ENCODE assay signal across 8 cellular contexts in the genomic region with DNA sequence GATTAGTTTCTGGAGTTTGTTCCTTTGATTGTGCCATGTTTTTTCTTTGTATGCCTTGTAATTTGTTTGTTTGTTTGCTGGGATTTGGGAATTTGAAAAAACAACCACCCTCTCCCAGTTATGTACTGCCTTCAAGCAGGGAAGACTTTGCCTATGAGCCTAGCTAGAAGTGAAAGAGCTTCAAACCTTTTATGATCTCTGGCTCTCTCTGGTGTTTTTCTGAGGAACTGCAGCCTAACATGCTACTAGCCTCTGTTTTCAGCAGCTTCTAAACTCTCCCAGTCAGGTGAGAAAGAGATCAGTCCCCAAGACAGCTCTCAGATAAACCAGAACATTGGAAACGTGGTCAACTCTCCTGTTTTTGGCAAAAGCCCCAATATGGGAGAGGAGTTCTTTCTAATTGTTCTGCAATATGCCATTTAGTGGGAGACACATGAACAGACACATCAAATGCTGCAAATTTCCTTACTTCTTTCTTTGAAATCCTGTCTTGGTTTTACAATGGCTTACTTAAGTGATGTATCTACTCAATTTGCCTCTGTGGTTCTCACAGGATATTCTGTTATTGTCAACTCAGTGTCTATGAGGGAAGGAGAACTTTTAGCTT.
DNase-seq lines count a peak whose midpoint lies in the region; ATAC-seq and TF ChIP-seq lines count a peak whose summit lies in the region.

No MANE protein-coding gene starts in this region.

- H3K4me1 ChIP-seq in DOHH2 (ENCODE audit: control insufficient read depth, low read length) = no peaks in the 10 kb centered on the region

- no peak overlapping the region for H3K27ac ChIP-seq in DOHH2 (ENCODE audit: low read depth, low read length)
- H3K27ac ChIP-seq in HL-60 (replicated peaks) = no peak overlapping the region

- H3K4me3 ChIP-seq in DOHH2 (ENCODE audit: low read length) (no peak overlapping the region), HL-60 (replicated peaks; ENCODE audit: insufficient read depth, low read length) (no peak overlapping the region)

- H3K9me3 ChIP-seq in DOHH2 (ENCODE audit: control insufficient read depth, insufficient read depth, low read length) = no peaks in the 10 kb centered on the region

- H3K79me2 ChIP-seq in DOHH2 (ENCODE audit: control insufficient read depth, low read length) = no peaks in the 10 kb centered on the region

- H4K20me1 ChIP-seq in DOHH2 (ENCODE audit: control insufficient read depth, insufficient read depth, low read depth, low read length) = no peaks in the 10 kb centered on the region

- H3K36me3 ChIP-seq in DOHH2 (ENCODE audit: control insufficient read depth, low read length) = no peaks in the 10 kb centered on the region

- no peak overlapping the region for H3K4me2 ChIP-seq in DOHH2 (ENCODE audit: low read length)

- peak; percentile 82 for TF ChIP-seq CTCF in DOHH2 (IDR thresholded peaks at IDR 0.05; ENCODE audit: low read depth, low read length, poor library complexity, severe bottlenecking)
- peak; percentile 92 for TF ChIP-seq CTCF in HL-60 (IDR thresholded peaks at IDR 0.05; ENCODE audit: insufficient read depth, low read length)

- DNase-seq in HL-60 (ENCODE audit: low read depth in 1 of 2, low spot score in 1 of 2) (peak; percentile 28 to 45), NCI-H82 (lab: John Stamatoyannopoulos, UW) (peak; percentile 91), fibroblast of peridontal ligament (ENCODE audit: extremely low read depth) (peak; percentile 81), non-pigmented ciliary epithelial cell (ENCODE audit: low read depth) (peak; percentile 35), UCSD-AML1 (lab: John Stamatoyannopoulos, UW; ENCODE audit: unreplicated experiment) (no peak)
- DNase-seq in activated CD8-positive, alpha-beta memory T cell treated with anti-CD3 and anti-CD28 coated beads for 24 hours = peak; percentile 65

- no peaks in the 10 kb centered on the region for H3K9me2 ChIP-seq in DOHH2 (replicated peaks; ENCODE audit: control insufficient read depth, low read length)

- H3K27me3 ChIP-seq in DOHH2 (ENCODE audit: control insufficient read depth, low read length) = peaks cover 18% of the 10 kb centered on the region
- peaks cover 8% of the 10 kb centered on the region for H3K27me3 ChIP-seq in HL-60 (ENCODE audit: insufficient read depth, poor library complexity, severe bottlenecking)

- H3F3A ChIP-seq in DOHH2 (ENCODE audit: control insufficient read depth, insufficient read depth) = no peaks in the 10 kb centered on the region

- peak; percentile 98 for ATAC-seq in GM21390 (IDR thresholded peaks at IDR 0.05; ENCODE audit: unreplicated experiment)
